Comparison of ENCODE assay signal across 9 cellular contexts in genomic region chr10:79068562-79069324, GRCh38. TPM values are rescaled to one million over a fixed set of nuclear protein-coding genes. Genes with fewer than 3 reads are reported as not detected.
DNase-seq lines count a peak whose midpoint lies in the region; ATAC-seq, FAIRE-seq and TF ChIP-seq lines count a peak whose summit lies in the region.
"Had no signal": no experiment of that assay in that cellular context is flagged by ENCODE, and none has a peak within 500 bp of the region (broad histone marks: within the 10 kb centered on the region; RNA-seq: fewer than 3 reads in every experiment).

A gene with protein sequence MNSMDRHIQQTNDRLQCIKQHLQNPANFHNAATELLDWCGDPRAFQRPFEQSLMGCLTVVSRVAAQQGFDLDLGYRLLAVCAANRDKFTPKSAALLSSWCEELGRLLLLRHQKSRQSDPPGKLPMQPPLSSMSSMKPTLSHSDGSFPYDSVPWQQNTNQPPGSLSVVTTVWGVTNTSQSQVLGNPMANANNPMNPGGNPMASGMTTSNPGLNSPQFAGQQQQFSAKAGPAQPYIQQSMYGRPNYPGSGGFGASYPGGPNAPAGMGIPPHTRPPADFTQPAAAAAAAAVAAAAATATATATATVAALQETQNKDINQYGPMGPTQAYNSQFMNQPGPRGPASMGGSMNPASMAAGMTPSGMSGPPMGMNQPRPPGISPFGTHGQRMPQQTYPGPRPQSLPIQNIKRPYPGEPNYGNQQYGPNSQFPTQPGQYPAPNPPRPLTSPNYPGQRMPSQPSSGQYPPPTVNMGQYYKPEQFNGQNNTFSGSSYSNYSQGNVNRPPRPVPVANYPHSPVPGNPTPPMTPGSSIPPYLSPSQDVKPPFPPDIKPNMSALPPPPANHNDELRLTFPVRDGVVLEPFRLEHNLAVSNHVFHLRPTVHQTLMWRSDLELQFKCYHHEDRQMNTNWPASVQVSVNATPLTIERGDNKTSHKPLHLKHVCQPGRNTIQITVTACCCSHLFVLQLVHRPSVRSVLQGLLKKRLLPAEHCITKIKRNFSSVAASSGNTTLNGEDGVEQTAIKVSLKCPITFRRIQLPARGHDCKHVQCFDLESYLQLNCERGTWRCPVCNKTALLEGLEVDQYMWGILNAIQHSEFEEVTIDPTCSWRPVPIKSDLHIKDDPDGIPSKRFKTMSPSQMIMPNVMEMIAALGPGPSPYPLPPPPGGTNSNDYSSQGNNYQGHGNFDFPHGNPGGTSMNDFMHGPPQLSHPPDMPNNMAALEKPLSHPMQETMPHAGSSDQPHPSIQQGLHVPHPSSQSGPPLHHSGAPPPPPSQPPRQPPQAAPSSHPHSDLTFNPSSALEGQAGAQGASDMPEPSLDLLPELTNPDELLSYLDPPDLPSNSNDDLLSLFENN (plus strand): TSS chr10:79068966. CDS start chr10:79201633, 132,667 bp downstream.

- under 1% methylated on average over 92 of the region's 92 CpGs for WGBS in liver

- H3K27me3 ChIP-seq in BE2C (no peaks in the 10 kb centered on the region), liver (ENCODE audit: control insufficient read depth in 4 of 4, insufficient read depth in 4 of 4, low read length in 3 of 4) (no peaks in the 10 kb centered on the region)

- peak within 1 kb of the TSS; percentile 45 to 64 for H3K9ac ChIP-seq in liver (ENCODE audit: low read depth in 1 of 2, low read length in 2 of 2)

- TF ChIP-seq CTCF in BE2C (IDR thresholded peaks at IDR 0.05; ENCODE audit: low read depth, low read length), result no peak
- TF ChIP-seq CTCF in liver (IDR thresholded peaks at IDR 0.05; ENCODE audit: low read depth, low read length, missing input control), result peak; percentile 19

- H3K4me1 ChIP-seq in BE2C (peaks cover 10% of the 10 kb centered on the region), liver (ENCODE audit: control insufficient read depth in 4 of 4, insufficient read depth in 4 of 4, low read length in 3 of 4) (peaks cover 17 to 47% (median 38%) of the 10 kb centered on the region in 4 donors)

- H3K36me3 ChIP-seq in BE2C, result 0 out of 2 replicates have a peak, but pooled peaks cover 7% of the 10 kb centered on the region
- no peaks in the 10 kb centered on the region for H3K36me3 ChIP-seq in liver (ENCODE audit: control insufficient read depth in 4 of 4, insufficient read depth in 3 of 4, low read depth in 1 of 4, low read length in 3 of 4)

- DNase-seq in BE2C (peak; percentile 86), GM19239 (ENCODE audit: insufficient read length, low spot score) (peak; percentile 93), NCI-H510A treated with DMSO at 0.1 percent for 48 hours (lab: John Stamatoyannopoulos, UW) (peak; percentile 88), dermis microvascular lymphatic vessel endothelial cell (ENCODE audit: low read depth in 2 of 2) (peak; percentile 84 to 94)
- DNase-seq in activated CD4-positive, alpha-beta T cell treated with anti-CD3 and anti-CD28 coated beads, Interleukin-2, amount 50 U/mL, for 4 hours, result peak; percentile 70 to 74
- peak; percentile 83 for DNase-seq in stimulated activated CD4-positive, alpha-beta T cell treated with anti-CD3 and anti-CD28 coated beads, Interleukin-4, amount 100 ng/mL, for 24 hours

- FAIRE-seq in GM19239 (lab: Jason Lieb, UNC), result no peak
- FAIRE-seq: endometrium had no signal

- peak within 1 kb of the TSS; percentile 94 to 97 for H3K27ac ChIP-seq in liver (ENCODE audit: low read depth in 1 of 2, low read length in 2 of 2)

- peak; percentile 17 to 46 for TF ChIP-seq RAD21 in liver (IDR thresholded peaks at IDR 0.05)

- peak; percentile 53 for ATAC-seq in HG03442 (IDR thresholded peaks at IDR 0.05; ENCODE audit: unreplicated experiment)

- H3K9me3 ChIP-seq in BE2C (no peaks in the 10 kb centered on the region), liver (ENCODE audit: control insufficient read depth in 4 of 4, low read length in 3 of 4) (no peaks in the 10 kb centered on the region)

- H3K4me3 ChIP-seq in BE2C (ENCODE audit: low read depth, low read length) (peak within 1 kb of the TSS; percentile 94), liver (ENCODE audit: low read depth in 1 of 3, low read length in 3 of 3) (peak within 1 kb of the TSS; percentile 73 to 90 (median 80))

TF ChIP-seq in liver, 16 proteins besides CTCF, POLR2A, EP300 and RAD21:
- peak; percentile 20 for TF ChIP-seq TAF1 (conservative IDR thresholded peaks at IDR 0.05)
- TF ChIP-seq GABPA (IDR thresholded peaks at IDR 0.05 in 1 of 2, conservative IDR thresholded peaks at IDR 0.05 in 1 of 2), result no peak
- TF ChIP-seq YY1 (IDR thresholded peaks at IDR 0.05), result no peak
- TF ChIP-seq EGR1 (IDR thresholded peaks at IDR 0.05; ENCODE audit: low read depth in 2 of 2), result no peak
- no peak for TF ChIP-seq HNF4A (conservative IDR thresholded peaks at IDR 0.05)
- TF ChIP-seq, protein P1, sequence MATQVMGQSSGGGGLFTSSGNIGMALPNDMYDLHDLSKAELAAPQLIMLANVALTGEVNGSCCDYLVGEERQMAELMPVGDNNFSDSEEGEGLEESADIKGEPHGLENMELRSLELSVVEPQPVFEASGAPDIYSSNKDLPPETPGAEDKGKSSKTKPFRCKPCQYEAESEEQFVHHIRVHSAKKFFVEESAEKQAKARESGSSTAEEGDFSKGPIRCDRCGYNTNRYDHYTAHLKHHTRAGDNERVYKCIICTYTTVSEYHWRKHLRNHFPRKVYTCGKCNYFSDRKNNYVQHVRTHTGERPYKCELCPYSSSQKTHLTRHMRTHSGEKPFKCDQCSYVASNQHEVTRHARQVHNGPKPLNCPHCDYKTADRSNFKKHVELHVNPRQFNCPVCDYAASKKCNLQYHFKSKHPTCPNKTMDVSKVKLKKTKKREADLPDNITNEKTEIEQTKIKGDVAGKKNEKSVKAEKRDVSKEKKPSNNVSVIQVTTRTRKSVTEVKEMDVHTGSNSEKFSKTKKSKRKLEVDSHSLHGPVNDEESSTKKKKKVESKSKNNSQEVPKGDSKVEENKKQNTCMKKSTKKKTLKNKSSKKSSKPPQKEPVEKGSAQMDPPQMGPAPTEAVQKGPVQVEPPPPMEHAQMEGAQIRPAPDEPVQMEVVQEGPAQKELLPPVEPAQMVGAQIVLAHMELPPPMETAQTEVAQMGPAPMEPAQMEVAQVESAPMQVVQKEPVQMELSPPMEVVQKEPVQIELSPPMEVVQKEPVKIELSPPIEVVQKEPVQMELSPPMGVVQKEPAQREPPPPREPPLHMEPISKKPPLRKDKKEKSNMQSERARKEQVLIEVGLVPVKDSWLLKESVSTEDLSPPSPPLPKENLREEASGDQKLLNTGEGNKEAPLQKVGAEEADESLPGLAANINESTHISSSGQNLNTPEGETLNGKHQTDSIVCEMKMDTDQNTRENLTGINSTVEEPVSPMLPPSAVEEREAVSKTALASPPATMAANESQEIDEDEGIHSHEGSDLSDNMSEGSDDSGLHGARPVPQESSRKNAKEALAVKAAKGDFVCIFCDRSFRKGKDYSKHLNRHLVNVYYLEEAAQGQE (IDR thresholded peaks at IDR 0.05), result peak; percentile 48
- TF ChIP-seq FOXA2 (IDR thresholded peaks at IDR 0.05), result no peak
- TF ChIP-seq NR2F2 (IDR thresholded peaks at IDR 0.05), result no peak
- TF ChIP-seq SP1 (IDR thresholded peaks at IDR 0.05), result peak; percentile 33
- TF ChIP-seq JUND (IDR thresholded peaks at IDR 0.05), result peak in 1 of 2 donors; percentile 11
- TF ChIP-seq HNF4G (IDR thresholded peaks at IDR 0.05), result no peak
- TF ChIP-seq, protein P2, sequence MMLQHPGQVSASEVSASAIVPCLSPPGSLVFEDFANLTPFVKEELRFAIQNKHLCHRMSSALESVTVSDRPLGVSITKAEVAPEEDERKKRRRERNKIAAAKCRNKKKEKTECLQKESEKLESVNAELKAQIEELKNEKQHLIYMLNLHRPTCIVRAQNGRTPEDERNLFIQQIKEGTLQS (IDR thresholded peaks at IDR 0.05), result no peak
- peak in 1 of 2 donors; percentile 25 for TF ChIP-seq RXRA (IDR thresholded peaks at IDR 0.05)
- TF ChIP-seq, protein P3, sequence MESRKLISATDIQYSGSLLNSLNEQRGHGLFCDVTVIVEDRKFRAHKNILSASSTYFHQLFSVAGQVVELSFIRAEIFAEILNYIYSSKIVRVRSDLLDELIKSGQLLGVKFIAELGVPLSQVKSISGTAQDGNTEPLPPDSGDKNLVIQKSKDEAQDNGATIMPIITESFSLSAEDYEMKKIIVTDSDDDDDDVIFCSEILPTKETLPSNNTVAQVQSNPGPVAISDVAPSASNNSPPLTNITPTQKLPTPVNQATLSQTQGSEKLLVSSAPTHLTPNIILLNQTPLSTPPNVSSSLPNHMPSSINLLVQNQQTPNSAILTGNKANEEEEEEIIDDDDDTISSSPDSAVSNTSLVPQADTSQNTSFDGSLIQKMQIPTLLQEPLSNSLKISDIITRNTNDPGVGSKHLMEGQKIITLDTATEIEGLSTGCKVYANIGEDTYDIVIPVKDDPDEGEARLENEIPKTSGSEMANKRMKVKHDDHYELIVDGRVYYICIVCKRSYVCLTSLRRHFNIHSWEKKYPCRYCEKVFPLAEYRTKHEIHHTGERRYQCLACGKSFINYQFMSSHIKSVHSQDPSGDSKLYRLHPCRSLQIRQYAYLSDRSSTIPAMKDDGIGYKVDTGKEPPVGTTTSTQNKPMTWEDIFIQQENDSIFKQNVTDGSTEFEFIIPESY (IDR thresholded peaks at IDR 0.05), result no peak
- TF ChIP-seq FOXA1 (IDR thresholded peaks at IDR 0.05), result no peak
- no peak for TF ChIP-seq MAX (IDR thresholded peaks at IDR 0.05)

RNA-seq across cellular contexts. Expression of the gene that starts here (rescaled TPM):
- 175 TPM for polyA plus RNA-seq in BE2C (2012; ENCODE audit: insufficient read depth, insufficient read length, low read depth)
- total RNA-seq in dermis microvascular lymphatic vessel endothelial cell, result 11.0 and 26.4 TPM in 2 replicates
- 10 to 100 TPM; 11.2 to 19.1 TPM for total RNA-seq in liver
- 1 to 10 TPM; 3.9 to 8.4 TPM for polyA plus RNA-seq in liver

Comparison
In these comparisons a context has a peak if more than half of its experiments do, and no peak if none do; other contexts are left out.
1. Peak in every context shown above with its lines: DNase-seq, ATAC-seq, H3K4me3 ChIP-seq and H3K27ac ChIP-seq.